ENCODE assay signal across 8 cellular contexts in the genomic region with DNA sequence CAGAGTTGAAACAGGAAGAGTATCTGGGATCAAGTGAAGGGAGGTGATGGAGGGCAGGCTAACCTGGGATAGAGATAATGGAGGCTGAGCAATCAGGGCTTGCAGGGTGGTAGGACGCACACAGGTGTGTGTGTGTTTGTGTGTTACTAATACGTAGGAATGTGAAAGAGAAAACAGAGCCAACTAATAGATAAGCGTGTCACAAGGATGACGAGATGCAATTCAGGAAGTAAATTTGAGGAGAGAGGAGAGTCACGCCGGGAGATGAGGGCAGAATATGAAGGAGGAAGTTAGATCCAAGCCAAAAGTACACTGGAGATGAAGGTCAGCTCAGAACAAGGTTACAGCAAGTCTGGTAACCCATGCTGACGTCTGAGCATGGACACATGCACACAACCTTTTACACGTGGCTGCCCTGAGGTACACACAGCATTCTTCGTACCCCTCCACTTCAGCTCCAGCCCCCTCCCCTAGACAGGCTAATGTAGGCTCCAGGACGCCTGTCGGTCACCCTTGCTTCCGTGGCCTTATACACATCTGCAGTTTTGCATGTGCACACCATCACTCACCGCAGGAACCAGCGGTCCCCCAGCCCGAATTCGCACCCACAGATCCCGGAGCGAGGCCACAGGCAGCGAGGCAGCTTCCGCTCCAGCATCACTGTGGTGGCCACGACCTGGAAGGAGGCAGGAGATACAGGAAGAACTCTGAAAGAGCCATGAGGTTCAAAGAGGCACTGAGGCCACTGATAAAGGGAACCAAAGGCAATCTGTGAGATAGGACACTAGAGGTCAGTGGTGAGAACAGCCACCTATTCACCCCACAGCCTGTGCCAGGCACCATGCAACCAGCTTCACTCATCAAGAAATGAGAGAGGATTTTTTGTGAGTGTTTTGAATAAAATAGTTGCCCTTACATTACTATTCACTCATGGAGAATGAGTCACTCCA. TPM values are rescaled to one million over a fixed set of nuclear protein-coding genes. Genes with fewer than 3 reads are reported as not detected.
DNase-seq lines count a peak whose midpoint lies in the region; ATAC-seq and TF ChIP-seq lines count a peak whose summit lies in the region.
"Had no signal": no experiment of that assay in that cellular context is flagged by ENCODE, and none has a peak within 500 bp of the region (broad histone marks: within the 10 kb centered on the region; RNA-seq: fewer than 3 reads in every experiment).

No MANE protein-coding gene starts in this region.

- DNase-seq in GM10248 (ENCODE audit: extremely low spot score) (peak; percentile 40), PC-9 (no peak), right lobe of liver (peak in 1 of 3 donors; percentile 46), transverse colon (no peak)
- DNase-seq in stimulated activated CD8-positive, alpha-beta memory T cell treated with anti-CD3 and anti-CD28 coated beads, Interleukin-4, amount 100 ng/mL, for 48 hours, result no peak
- no peak for DNase-seq in activated naive CD4-positive, alpha-beta T cell treated with anti-CD3 and anti-CD28 coated beads, Interleukin-2, amount 10 ng/mL, durations not matched to agents 7 days and 5 days

- TF ChIP-seq CTCF in GM10248 (IDR thresholded peaks at IDR 0.05; ENCODE audit: control extremely low read depth, extremely low read depth, low read depth, missing control alignments) (peak; percentile 21), PC-9 (conservative IDR thresholded peaks at IDR 0.05) (peak; percentile 53; the same call in 1 of the 2 replicates), right lobe of liver (IDR thresholded peaks at IDR 0.05) (peak; percentile 30 to 67 (median 52)), transverse colon (IDR thresholded peaks at IDR 0.05) (peak in 1 of 5 experiments; percentile 12)

- H3K9me3 ChIP-seq in PC-9 (ENCODE audit: insufficient read depth, low read depth), result peaks cover 26% of the 10 kb centered on the region
- H3K9me3 ChIP-seq in right lobe of liver, result no peaks in the 10 kb centered on the region
- H3K9me3 ChIP-seq in transverse colon, result peaks cover 0 to 1% of the 10 kb centered on the region in 2 donors
- H3K9me3 ChIP-seq: HAP-1 had no signal

- H3K27ac Mint-ChIP-seq in activated naive CD4-positive, alpha-beta T cell treated with anti-CD3 and anti-CD28 coated beads, Interleukin-2, amount 10 ng/mL, durations not matched to agents 7 days and 5 days, result no peak overlapping the region
- H3K27ac Mint-ChIP-seq: activated T-helper 2 cell treated with anti-CD3 and anti-CD28 coated beads, Interferon-gamma antibody, Interleukin-2, Interleukin-4, amounts not matched to agents 10 μg/mL and 5 μg/mL and 100 μg/mL, durations not matched to agents 14 hours and 24 hours and 36 hours had no signal

- no peak overlapping the region for H3K4me3 ChIP-seq in PC-9
- H3K4me3 ChIP-seq in right lobe of liver, result no peak overlapping the region
- no peak overlapping the region for H3K4me3 ChIP-seq in transverse colon
- H3K4me3 ChIP-seq: HAP-1 had no signal

- H3K36me3 ChIP-seq in PC-9 (ENCODE audit: low read depth), result no peaks in the 10 kb centered on the region
- no peaks in the 10 kb centered on the region for H3K36me3 ChIP-seq in right lobe of liver
- H3K36me3 ChIP-seq in transverse colon, result no peaks in the 10 kb centered on the region
- H3K36me3 ChIP-seq: HAP-1 had no signal

- H3K4me1 ChIP-seq in PC-9 (replicated peaks; ENCODE audit: insufficient read depth) (peaks cover 34% of the 10 kb centered on the region), right lobe of liver (no peaks in the 10 kb centered on the region), transverse colon (no peaks in the 10 kb centered on the region)
- H3K4me1 ChIP-seq: HAP-1 had no signal

- no peaks in the 10 kb centered on the region for H4K20me1 ChIP-seq in PC-9 (ENCODE audit: insufficient read depth)

- no peaks in the 10 kb centered on the region for H3K9me2 ChIP-seq in PC-9 (ENCODE audit: insufficient read depth)

- whole genome bisulfite sequencing in right lobe of liver (ENCODE audit: insufficient coverage, low coverage, low lambda C conversion rate, missing lambda C conversion rate), result 28% methylated on average over 12 of the region's 21 CpGs
- WGBS in transverse colon (ENCODE audit: low coverage in 1 of 2), 2 donors, result 56 to 64% methylated on average over 4 to 20 of the region's 21 CpGs

- POLR2A ChIA-PET in GM10248 (lab: Yijun Ruan, JAX), result no interaction called here
- POLR2A ChIA-PET in PC-9 (lab: Charles Lee; ENCODE audit: unreplicated experiment), result no interaction called here

- peaks cover 14% of the 10 kb centered on the region; the same call in 1 of the 2 replicates for H3F3A ChIP-seq in PC-9 (ENCODE audit: insufficient read depth, low read depth)

- H3K4me3 Mint-ChIP-seq in activated naive CD4-positive, alpha-beta T cell treated with anti-CD3 and anti-CD28 coated beads, Interleukin-2, amount 10 ng/mL, durations not matched to agents 7 days and 5 days, result no peak overlapping the region

- TF ChIP-seq POLR2A in right lobe of liver (IDR thresholded peaks at IDR 0.05), result no peak
- no peak for TF ChIP-seq POLR2A in transverse colon (IDR thresholded peaks at IDR 0.05)

- TF ChIP-seq EP300 in transverse colon (IDR thresholded peaks at IDR 0.05; ENCODE audit: low read depth), result no peak

- intact Hi-C loops in PC-9 (cut with micrococcal nuclease; ENCODE audit: unreplicated experiment), result no loop called here
- intact Hi-C loops in right lobe of liver (cut with DNase I), result no loop called here
- intact Hi-C loops in transverse colon (cut with DNase I; ENCODE audit: low total_unique reads), result no loop called here

- CTCF ChIA-PET in GM10248 (lab: Yijun Ruan, JAX) (interaction anchor here (0.6 to 1.7 kb wide), 8 partner anchors 8 to 331 kb away, joined by 3 to 4 read pairs (median 3); no protein-coding TSS in a partner anchor), PC-9 (lab: Charles Lee) (interaction anchor here (0.5 to 1.7 kb wide), 8 partner anchors 10 to 93 kb away, joined by 3 to 7 read pairs (median 4); no protein-coding TSS in a partner anchor)
- CTCF ChIA-PET in activated naive CD4-positive, alpha-beta T cell treated with anti-CD3 and anti-CD28 coated beads, Interleukin-2, amount 10 ng/mL, durations not matched to agents 7 days and 5 days (lab: Charles Lee), result interaction anchor here (1.0 kb wide), 2 partner anchors 9 to 30 kb away, joined by 3 read pairs; no protein-coding TSS in a partner anchor

- ATAC-seq in right lobe of liver, result peak; percentile 83 to 93 (median 92)

- no peaks in the 10 kb centered on the region for H3K79me2 ChIP-seq in PC-9 (ENCODE audit: low read depth)

- H2AFZ ChIP-seq in PC-9, result no peak overlapping the region

- H3K36me3 Mint-ChIP-seq in activated naive CD4-positive, alpha-beta T cell treated with anti-CD3 and anti-CD28 coated beads, Interleukin-2, amount 10 ng/mL, durations not matched to agents 7 days and 5 days, result no peaks in the 10 kb centered on the region

- peak overlapping the region; percentile 21 for H3K4me2 ChIP-seq in PC-9

- H3K27ac ChIP-seq in PC-9 (peak overlapping the region; percentile 55), right lobe of liver (no peak overlapping the region), transverse colon (no peak overlapping the region)

- in situ Hi-C loops in transverse colon (cut with MboI; ENCODE audit: low pct_ligation_motif_present in 1 of 4, low pct_unique_long_range_greater_than_20kb in 1 of 4, low sequenced_read_pairs in 3 of 4), result no loop called here

- H3K4me1 Mint-ChIP-seq in activated naive CD4-positive, alpha-beta T cell treated with anti-CD3 and anti-CD28 coated beads, Interleukin-2, amount 10 ng/mL, durations not matched to agents 7 days and 5 days, result no peaks in the 10 kb centered on the region

- no peaks in the 10 kb centered on the region for H3K9me3 Mint-ChIP-seq in activated naive CD4-positive, alpha-beta T cell treated with anti-CD3 and anti-CD28 coated beads, Interleukin-2, amount 10 ng/mL, durations not matched to agents 7 days and 5 days

- H3K27me3 ChIP-seq in PC-9 (ENCODE audit: insufficient read depth, low read depth) (no peaks in the 10 kb centered on the region), right lobe of liver (no peaks in the 10 kb centered on the region), transverse colon (no peaks in the 10 kb centered on the region)

- no TSS peak for BruUV-seq in PC-9 (replicated peaks; lab: Mats Ljungman, UMichigan)

- peaks cover 24% of the 10 kb centered on the region for H3K27me3 Mint-ChIP-seq in activated naive CD4-positive, alpha-beta T cell treated with anti-CD3 and anti-CD28 coated beads, Interleukin-2, amount 10 ng/mL, durations not matched to agents 7 days and 5 days

RNA-seq across cellular contexts. Expression of a gene that starts 23.7 kb away (rescaled TPM):
- total RNA-seq in PC-9 (2021) (13.5 and 14.7 TPM in 2 replicates), right lobe of liver (1 to 10 TPM in 2 of 6 experiments, under 1 TPM in 4; 0.06 to 1.5 (median 0.75) TPM), transverse colon (1 to 10 TPM in 1 of 4 donors, under 1 TPM in 1, not detected in 2; 0.14 to 2.9 TPM)
- total RNA-seq: activated T-helper 2 cell treated with anti-CD3 and anti-CD28 coated beads, Interferon-gamma antibody, Interleukin-2, Interleukin-4, amounts not matched to agents 10 μg/mL and 5 μg/mL and 100 μg/mL, durations not matched to agents 14 hours and 24 hours and 36 hours had no signal

RNA-seq across cellular contexts. Expression of a gene that starts 24.4 kb away (rescaled TPM):
- total RNA-seq in PC-9 (2021) (not detected in 2 replicates), right lobe of liver (not detected), transverse colon (not detected)
- total RNA-seq: activated T-helper 2 cell treated with anti-CD3 and anti-CD28 coated beads, Interferon-gamma antibody, Interleukin-2, Interleukin-4, amounts not matched to agents 10 μg/mL and 5 μg/mL and 100 μg/mL, durations not matched to agents 14 hours and 24 hours and 36 hours had no signal

RNA-seq across cellular contexts. Expression of a gene that starts 30.1 kb away (rescaled TPM):
- total RNA-seq in PC-9 (2021), result not detected in 2 replicates
- total RNA-seq in right lobe of liver, result not detected
- not detected for total RNA-seq in transverse colon
- total RNA-seq: activated T-helper 2 cell treated with anti-CD3 and anti-CD28 coated beads, Interferon-gamma antibody, Interleukin-2, Interleukin-4, amounts not matched to agents 10 μg/mL and 5 μg/mL and 100 μg/mL, durations not matched to agents 14 hours and 24 hours and 36 hours had no signal

RNA-seq across cellular contexts. Expression of a gene that starts 53.0 kb away (rescaled TPM):
- total RNA-seq in PC-9 (2021), result 0.46 TPM in 1 of 2 replicates, not detected in the other
- total RNA-seq in right lobe of liver, result 1 to 10 TPM in 2 of 6 experiments, under 1 TPM in 1, not detected in 3; 0.46 to 2.0 (median 1.4) TPM
- total RNA-seq in transverse colon, result under 1 TPM in 1 of 4 donors, not detected in 3; 0.37 TPM

RNA-seq across cellular contexts. Expression of a gene that starts 54.3 kb away (rescaled TPM):
- total RNA-seq in PC-9 (2021) (39.2 and 72.9 TPM in 2 replicates), right lobe of liver (1 to 10 TPM; 1.5 to 6.1 (median 3.2) TPM), transverse colon (10 to 100 TPM in 1 of 4 donors, 1 to 10 TPM in 3; 2.9 to 10.2 (median 4.5) TPM)
